Comparison of ENCODE assay signal across 22 cellular contexts in genomic region chr10:103838851-103839512, GRCh38. TPM values are rescaled to one million over a fixed set of nuclear protein-coding genes. Genes with fewer than 3 reads are reported as not detected.
DNase-seq lines count a peak whose midpoint lies in the region; ATAC-seq and TF ChIP-seq lines count a peak whose summit lies in the region.
"Had no signal": no experiment of that assay in that cellular context is flagged by ENCODE, and none has a peak within 500 bp of the region (broad histone marks: within the 10 kb centered on the region; RNA-seq: fewer than 3 reads in every experiment).

No MANE protein-coding gene starts in this region.

- DNase-seq in SJCRH30 (peak in 1 of 2 experiments; percentile 50), left ventricle myocardium superior (no peak), sigmoid colon (peak; percentile 57), chondrocyte (ENCODE audit: low spot score) (no peak)
- no peak for DNase-seq in activated T-helper 2 cell treated with anti-CD3 and anti-CD28 coated beads, Interferon-gamma antibody, Interleukin-2, Interleukin-4, amounts not matched to agents 10 μg/mL and 5 μg/mL and 100 μg/mL, durations not matched to agents 14 hours and 24 hours and 36 hours (ENCODE audit: low spot score)
- no peak for DNase-seq in CD4-positive, alpha-beta T cell
- no peak for DNase-seq in activated naive CD4-positive, alpha-beta T cell treated with anti-CD3 and anti-CD28 coated beads, Interleukin-2, amount 50 U/mL, for 72 hours (ENCODE audit: low spot score in 2 of 2)
- DNase-seq: activated CD4-positive, alpha-beta T cell treated with anti-CD3 and anti-CD28 coated beads for 48 hours; activated CD8-positive, alpha-beta memory T cell treated with anti-CD3 and anti-CD28 coated beads, Interleukin-2, amount 50 U/mL, for 4 hours; activated gamma-delta T cell treated with Interleukin-2 at 50 U/mL for 16 hours; amniotic stem cell; DND-41; effector CD8-positive, alpha-beta T cell; mammary epithelial cell; MM.1S; NCI-H1930; NCI-H446; stimulated activated CD4-positive, alpha-beta T cell treated with anti-CD3 and anti-CD28 coated beads, Interleukin-15, amount 100 ng/mL, for 24 hours had no signal

- 81 to 83% methylated on average over 13 of the region's 13 CpGs for WGBS in sigmoid colon, 2 donors

- H3K4me1 ChIP-seq in BLaER1 (peaks cover 98% of the 10 kb centered on the region), SJCRH30 (peaks cover 37% of the 10 kb centered on the region), sigmoid colon (peaks cover 0 to 50% (median 47%) of the 10 kb centered on the region in 4 donors)

- TF ChIP-seq EP300 in sigmoid colon (IDR thresholded peaks at IDR 0.05) = no peak

- peak; percentile 17 for ATAC-seq in left ventricle myocardium superior
- no peak for ATAC-seq in CD4-positive, alpha-beta T cell (ENCODE audit: poor library complexity)
- no peak for ATAC-seq in activated naive CD4-positive, alpha-beta T cell treated with anti-CD3 and anti-CD28 coated beads, Interleukin-2, amount 50 U/mL, for 72 hours
- ATAC-seq: stimulated activated effector memory CD8-positive, alpha-beta T cell treated with anti-CD3 and anti-CD28 coated beads, Interleukin-12 subunit alpha, Interleukin-12 subunit beta, amount 100 ng/mL, for 72 hours had no signal

- H3K27me3 Mint-ChIP-seq in activated T-helper 2 cell treated with anti-CD3 and anti-CD28 coated beads, Interferon-gamma antibody, Interleukin-2, Interleukin-4, amounts not matched to agents 10 μg/mL and 5 μg/mL and 100 μg/mL, durations not matched to agents 14 hours and 24 hours and 36 hours (ENCODE audit: low read depth) = peaks cover 6% of the 10 kb centered on the region
- H3K27me3 Mint-ChIP-seq in CD4-positive, alpha-beta T cell = no peaks in the 10 kb centered on the region
- H3K27me3 Mint-ChIP-seq in chondrocyte (ENCODE audit: low read depth) = peaks cover 3% of the 10 kb centered on the region
- H3K27me3 Mint-ChIP-seq: central memory CD8-positive, alpha-beta T cell had no signal

- H3K4me1 Mint-ChIP-seq in activated T-helper 2 cell treated with anti-CD3 and anti-CD28 coated beads, Interferon-gamma antibody, Interleukin-2, Interleukin-4, amounts not matched to agents 10 μg/mL and 5 μg/mL and 100 μg/mL, durations not matched to agents 14 hours and 24 hours and 36 hours (ENCODE audit: low read depth) = no peaks in the 10 kb centered on the region
- no peaks in the 10 kb centered on the region for H3K4me1 Mint-ChIP-seq in CD4-positive, alpha-beta T cell (ENCODE audit: low read depth)
- peaks cover 5% of the 10 kb centered on the region for H3K4me1 Mint-ChIP-seq in chondrocyte (ENCODE audit: low read depth)
- H3K4me1 Mint-ChIP-seq: central memory CD8-positive, alpha-beta T cell; stimulated activated effector memory CD8-positive, alpha-beta T cell treated with anti-CD3 and anti-CD28 coated beads, Interleukin-12 subunit alpha, Interleukin-12 subunit beta, amount 100 ng/mL, for 72 hours had no signal

- no peak overlapping the region for H3K4me3 Mint-ChIP-seq in activated T-helper 2 cell treated with anti-CD3 and anti-CD28 coated beads, Interferon-gamma antibody, Interleukin-2, Interleukin-4, amounts not matched to agents 10 μg/mL and 5 μg/mL and 100 μg/mL, durations not matched to agents 14 hours and 24 hours and 36 hours (ENCODE audit: low read depth)
- no peak overlapping the region for H3K4me3 Mint-ChIP-seq in CD4-positive, alpha-beta T cell
- no peak overlapping the region for H3K4me3 Mint-ChIP-seq in chondrocyte (ENCODE audit: unreplicated experiment)
- H3K4me3 Mint-ChIP-seq: central memory CD8-positive, alpha-beta T cell; stimulated activated effector memory CD8-positive, alpha-beta T cell treated with anti-CD3 and anti-CD28 coated beads, Interleukin-12 subunit alpha, Interleukin-12 subunit beta, amount 100 ng/mL, for 72 hours had no signal

- intact Hi-C loops in left ventricle myocardium superior (cut with micrococcal nuclease) (no loop called here), sigmoid colon (cut with DNase I) (no loop called here)
- intact Hi-C loops in activated T-helper 2 cell treated with anti-CD3 and anti-CD28 coated beads, Interferon-gamma antibody, Interleukin-2, Interleukin-4, amounts not matched to agents 10 μg/mL and 5 μg/mL and 100 μg/mL, durations not matched to agents 14 hours and 24 hours and 36 hours (cut with micrococcal nuclease) = no loop called here
- intact Hi-C loops in CD4-positive, alpha-beta T cell (cut with DNase I, micrococcal nuclease) = no loop called here

- H3K27me3 ChIP-seq in BLaER1 (no peaks in the 10 kb centered on the region), SJCRH30 (no peaks in the 10 kb centered on the region), sigmoid colon (no peaks in the 10 kb centered on the region)
- no peaks in the 10 kb centered on the region for H3K27me3 ChIP-seq in CD4-positive, alpha-beta T cell (ENCODE audit: control insufficient read depth, insufficient read depth, low read length)

- CTCF ChIA-PET in CD4-positive, alpha-beta T cell (lab: Charles Lee) = no interaction called here

- no peaks in the 10 kb centered on the region for H3K9me3 ChIP-seq in BLaER1
- H3K9me3 ChIP-seq in SJCRH30 (replicated peaks) = no peaks in the 10 kb centered on the region
- no peaks in the 10 kb centered on the region for H3K9me3 ChIP-seq in sigmoid colon
- no peaks in the 10 kb centered on the region for H3K9me3 ChIP-seq in CD4-positive, alpha-beta T cell (ENCODE audit: control insufficient read depth, low read length)
- H3K9me3 ChIP-seq: thoracic aorta had no signal

- no peaks in the 10 kb centered on the region for H3K9me3 Mint-ChIP-seq in activated T-helper 2 cell treated with anti-CD3 and anti-CD28 coated beads, Interferon-gamma antibody, Interleukin-2, Interleukin-4, amounts not matched to agents 10 μg/mL and 5 μg/mL and 100 μg/mL, durations not matched to agents 14 hours and 24 hours and 36 hours
- H3K9me3 Mint-ChIP-seq in CD4-positive, alpha-beta T cell = no peaks in the 10 kb centered on the region
- no peaks in the 10 kb centered on the region for H3K9me3 Mint-ChIP-seq in activated naive CD4-positive, alpha-beta T cell treated with anti-CD3 and anti-CD28 coated beads, Interleukin-2, amount 50 U/mL, for 72 hours
- H3K9me3 Mint-ChIP-seq in chondrocyte (ENCODE audit: low read depth) = no peaks in the 10 kb centered on the region
- H3K9me3 Mint-ChIP-seq: central memory CD8-positive, alpha-beta T cell; stimulated activated effector memory CD8-positive, alpha-beta T cell treated with anti-CD3 and anti-CD28 coated beads, Interleukin-12 subunit alpha, Interleukin-12 subunit beta, amount 100 ng/mL, for 72 hours had no signal

- peak overlapping the region; percentile 99 for H3K4me2 ChIP-seq in BLaER1

- no peaks in the 10 kb centered on the region for H3K36me3 Mint-ChIP-seq in activated T-helper 2 cell treated with anti-CD3 and anti-CD28 coated beads, Interferon-gamma antibody, Interleukin-2, Interleukin-4, amounts not matched to agents 10 μg/mL and 5 μg/mL and 100 μg/mL, durations not matched to agents 14 hours and 24 hours and 36 hours (ENCODE audit: low read depth)
- H3K36me3 Mint-ChIP-seq in CD4-positive, alpha-beta T cell (ENCODE audit: low read depth) = no peaks in the 10 kb centered on the region
- no peaks in the 10 kb centered on the region for H3K36me3 Mint-ChIP-seq in activated naive CD4-positive, alpha-beta T cell treated with anti-CD3 and anti-CD28 coated beads, Interleukin-2, amount 50 U/mL, for 72 hours
- no peaks in the 10 kb centered on the region for H3K36me3 Mint-ChIP-seq in chondrocyte (ENCODE audit: low read depth)
- H3K36me3 Mint-ChIP-seq: stimulated activated effector memory CD8-positive, alpha-beta T cell treated with anti-CD3 and anti-CD28 coated beads, Interleukin-12 subunit alpha, Interleukin-12 subunit beta, amount 100 ng/mL, for 72 hours had no signal

- peaks cover 7% of the 10 kb centered on the region; the same call in 1 of the 2 replicates for H3K36me3 ChIP-seq in BLaER1
- no peaks in the 10 kb centered on the region for H3K36me3 ChIP-seq in SJCRH30
- no peaks in the 10 kb centered on the region for H3K36me3 ChIP-seq in sigmoid colon
- H3K36me3 ChIP-seq: thoracic aorta had no signal

- H4K20me1 ChIP-seq in BLaER1 = peaks cover 48% of the 10 kb centered on the region

- H3K27ac ChIP-seq in BLaER1 (peak overlapping the region; percentile 85), SJCRH30 (peak overlapping the region; percentile 97; the same call in 1 of the 2 replicates), sigmoid colon (peak overlapping the region in 1 of 4 donors; percentile 12)
- H3K27ac ChIP-seq in CD4-positive, alpha-beta T cell (ENCODE audit: low read depth, low read length) = no peak overlapping the region

- H3K4me3 ChIP-seq in BLaER1 (no peak overlapping the region), SJCRH30 (peak overlapping the region; percentile 17), sigmoid colon (no peak overlapping the region)
- H3K4me3 ChIP-seq: thoracic aorta had no signal

- no peak for TF ChIP-seq POLR2A in sigmoid colon (IDR thresholded peaks at IDR 0.05)

- TF ChIP-seq CTCF in sigmoid colon (IDR thresholded peaks at IDR 0.05) (no peak), chondrocyte (IDR thresholded peaks at IDR 0.05) (no peak)
- no peak for TF ChIP-seq CTCF in CD4-positive, alpha-beta T cell (IDR thresholded peaks at IDR 0.05)

- POLR2A ChIA-PET in CD4-positive, alpha-beta T cell (lab: Charles Lee) = no interaction called here

- H3K9ac ChIP-seq in BLaER1 = peak overlapping the region; percentile 20

- no peak overlapping the region for H3K27ac Mint-ChIP-seq in activated T-helper 2 cell treated with anti-CD3 and anti-CD28 coated beads, Interferon-gamma antibody, Interleukin-2, Interleukin-4, amounts not matched to agents 10 μg/mL and 5 μg/mL and 100 μg/mL, durations not matched to agents 14 hours and 24 hours and 36 hours
- no peak overlapping the region for H3K27ac Mint-ChIP-seq in CD4-positive, alpha-beta T cell
- no peak overlapping the region for H3K27ac Mint-ChIP-seq in activated naive CD4-positive, alpha-beta T cell treated with anti-CD3 and anti-CD28 coated beads, Interleukin-2, amount 50 U/mL, for 72 hours
- no peak overlapping the region for H3K27ac Mint-ChIP-seq in chondrocyte (ENCODE audit: unreplicated experiment)
- H3K27ac Mint-ChIP-seq: stimulated activated effector memory CD8-positive, alpha-beta T cell treated with anti-CD3 and anti-CD28 coated beads, Interleukin-12 subunit alpha, Interleukin-12 subunit beta, amount 100 ng/mL, for 72 hours had no signal

RNA-seq across cellular contexts. Expression of gene SH3PXD2A, which starts 16.4 kb away (rescaled TPM):
- 5.4 and 5.5 TPM in 2 replicates for total RNA-seq in SJCRH30 (2014; rRNA removed; shearing (Covaris generic))
- total RNA-seq in left ventricle myocardium superior (28.6 TPM), sigmoid colon (10 to 100 TPM; 24.5 to 58.2 (median 31.9) TPM), chondrocyte (40.2 to 46.0 TPM (median 45.7 TPM) in 3 replicates)
- 10 to 100 TPM; 19.0 to 23.6 (median 19.2) TPM for polyA plus RNA-seq in sigmoid colon
- 8.3 and 8.6 TPM in 2 replicates for total RNA-seq in activated T-helper 2 cell treated with anti-CD3 and anti-CD28 coated beads, Interferon-gamma antibody, Interleukin-2, Interleukin-4, amounts not matched to agents 10 μg/mL and 5 μg/mL and 100 μg/mL, durations not matched to agents 14 hours and 24 hours and 36 hours
- total RNA-seq in CD4-positive, alpha-beta T cell = 1 to 10 TPM; 6.9 to 7.0 TPM
- total RNA-seq in activated naive CD4-positive, alpha-beta T cell treated with anti-CD3 and anti-CD28 coated beads, Interleukin-2, amount 50 U/mL, for 72 hours = 10 to 100 TPM in 1 of 2 donors, 1 to 10 TPM in 1; 8.7 to 13.7 TPM
